ENCODE assay signal across 28 cellular contexts in genomic region chr12:43216490-43216889, GRCh38.
"Had no signal": no experiment of that assay in that cellular context is flagged by ENCODE, and none has a peak within 500 bp of the region (broad histone marks: within the 10 kb centered on the region; RNA-seq: fewer than 3 reads in every experiment).

No MANE protein-coding gene starts in this region.

- H3K4me3 ChIP-seq: neural progenitor cell, ovary, psoas muscle, right lobe of liver, sigmoid colon, spleen, suprapubic skin, testis, tibial artery, transverse colon, upper lobe of right lung, uterus had no signal

- H3K4me1 ChIP-seq: neural progenitor cell, parathyroid adenoma, psoas muscle, right lobe of liver, sigmoid colon, spleen, suprapubic skin, testis, tibial artery, transverse colon, upper lobe of right lung, uterus had no signal

- DNase-seq: naive thymus-derived CD4-positive, alpha-beta T cell; natural killer cell; occipital lobe; ovary; posterior cingulate gyrus; psoas muscle; right cardiac atrium; right lobe of liver; sigmoid colon; small intestine; spleen; stimulated activated CD4-positive, alpha-beta T cell treated with anti-CD3 and anti-CD28 coated beads, Interleukin-15, amount 100 ng/mL, for 24 hours; stimulated activated CD4-positive, alpha-beta T cell treated with anti-CD3 and anti-CD28 coated beads, Interleukin-2, amount 100 ng/mL, for 24 hours; stimulated activated CD4-positive, alpha-beta T cell treated with anti-CD3 and anti-CD28 coated beads, Interleukin-2, amount 100 ng/mL, for 48 hours; stimulated activated CD4-positive, alpha-beta T cell treated with anti-CD3 and anti-CD28 coated beads, Interleukin-4, amount 100 ng/mL, for 4 hours; stimulated activated CD8-positive, alpha-beta memory T cell treated with anti-CD3 and anti-CD28 coated beads, Interleukin-4, amount 100 ng/mL, for 48 hours; stimulated activated naive CD4-positive, alpha-beta T cell; stimulated activated naive CD8-positive, alpha-beta T cell treated with anti-CD3 and anti-CD28 coated beads, Interleukin-15, amount 100 ng/mL, for 72 hours; stimulated activated naive CD8-positive, alpha-beta T cell treated with anti-CD3 and anti-CD28 coated beads, Interleukin-15, Interleukin-2, amounts not matched to agents 100 U/mL and 50 U/mL, for 24 hours; substantia nigra; testis; tibial artery; transverse colon; upper lobe of right lung; uterus had no signal

- H3K36me3 ChIP-seq: neural progenitor cell, ovary, right lobe of liver, sigmoid colon, spleen, suprapubic skin, tibial artery, transverse colon, upper lobe of right lung, uterus had no signal

- H3K27me3 ChIP-seq: neural progenitor cell, ovary, right lobe of liver, sigmoid colon, spleen, suprapubic skin, testis, tibial artery, transverse colon, upper lobe of right lung, uterus had no signal

- H3K79me2 ChIP-seq: parathyroid adenoma had no signal

- H3K4me2 ChIP-seq: neural progenitor cell had no signal

- H3K27ac ChIP-seq: neural progenitor cell, ovary, parathyroid adenoma, psoas muscle, right lobe of liver, sigmoid colon, spleen, suprapubic skin, testis, tibial artery, transverse colon, upper lobe of right lung, uterus had no signal

- H3K9me3 ChIP-seq: ovary, psoas muscle, right lobe of liver, spleen, suprapubic skin, testis, tibial artery, transverse colon, upper lobe of right lung, uterus had no signal

- H2AFZ ChIP-seq: neural progenitor cell, parathyroid adenoma had no signal
